ENCODE assay signal across 11 cellular contexts in the genomic region with DNA sequence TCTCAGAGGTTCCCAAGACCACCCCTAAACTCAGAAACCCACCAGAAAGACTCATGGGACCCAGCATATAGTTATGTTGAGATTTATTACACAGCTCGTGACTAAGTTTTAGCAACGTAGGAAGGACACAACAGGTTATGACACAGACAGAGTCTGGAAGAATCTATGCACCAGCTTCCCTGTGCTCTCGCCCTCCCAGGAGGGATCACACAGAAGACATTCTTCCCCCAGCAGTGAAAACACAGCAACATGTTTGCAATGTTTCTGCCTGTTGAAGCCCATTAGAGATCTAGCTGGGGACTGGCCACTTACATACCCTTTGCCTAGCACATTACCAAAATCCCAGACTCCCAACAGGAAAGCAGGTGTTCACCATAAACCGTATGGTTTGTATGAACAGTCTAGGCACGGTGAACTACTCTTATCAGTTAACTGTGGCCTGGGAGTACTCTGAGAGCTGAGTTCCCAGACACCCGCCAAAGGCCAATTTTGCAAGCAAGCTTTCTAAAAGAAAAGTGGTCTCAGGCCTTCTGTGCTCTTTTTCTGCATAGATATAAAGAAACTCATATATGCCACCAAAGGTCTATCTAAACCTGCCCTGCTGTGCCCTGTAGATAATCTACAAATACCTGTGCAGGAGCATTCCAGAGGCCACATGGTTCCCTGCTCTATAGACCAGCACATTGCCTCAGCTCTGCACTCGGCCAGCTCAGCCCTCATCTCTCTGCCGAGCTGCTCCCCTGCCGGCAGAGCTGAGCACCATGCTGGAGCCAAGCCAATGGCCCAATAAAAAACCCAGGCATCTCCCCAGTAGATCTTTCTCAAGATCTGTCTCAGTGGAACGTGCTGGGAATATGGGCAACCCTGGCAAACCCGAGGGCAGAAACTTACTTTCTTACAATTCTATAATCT.
A peak's percentile ranks its signal among the peaks of the same experiment; 100 is the strongest.
DNase-seq lines count a peak whose midpoint lies in the region; ATAC-seq and TF ChIP-seq lines count a peak whose summit lies in the region.
"Had no signal": no experiment of that assay in that cellular context is flagged by ENCODE, and none has a peak within 500 bp of the region (broad histone marks: within the 10 kb centered on the region; RNA-seq: fewer than 3 reads in every experiment).

No MANE protein-coding gene starts in this region.

- CTCF ChIA-PET in WTC11 (lab: Charles Lee), result interaction anchor here (0.8 to 1.0 kb wide), 2 partner anchors 21 to 89 kb away, joined by 3 read pairs; no protein-coding TSS in a partner anchor

- DNase-seq in Daoy (ENCODE audit: low read depth) (peak; percentile 31), WTC11 (ENCODE audit: low spot score) (no peak), head of caudate nucleus (peak in 38 of 42 donors; percentile 18 to 80 (median 52)), sciatic nerve (ENCODE audit: low spot score) (peak; percentile 66), LoVo (ENCODE audit: low spot score) (no peak), NCI-H524 treated with DMSO at 0.1 percent for 48 hours (lab: John Stamatoyannopoulos, UW) (no peak)
- no peak for DNase-seq in activated T-cell treated with anti-CD3 and anti-CD28 coated beads, Interleukin-2, amount 50 U/mL, for 72 hours
- DNase-seq: NCI-H2029 treated with DMSO at 0.1 percent for 48 hours, T1000 had no signal

- H3K4me1 Mint-ChIP-seq in WTC11, result no peaks in the 10 kb centered on the region
- H3K4me1 Mint-ChIP-seq in activated T-cell treated with anti-CD3 and anti-CD28 coated beads, Interleukin-2, amount 50 U/mL, for 72 hours (ENCODE audit: low read depth), result no peaks in the 10 kb centered on the region
- H3K4me1 Mint-ChIP-seq: activated T-helper 17 cell treated with anti-CD3 and anti-CD28 coated beads, Interleukin-2, amount 50 U/mL, for 72 hours had no signal

- H3K9me3 Mint-ChIP-seq in WTC11, result no peaks in the 10 kb centered on the region
- no peaks in the 10 kb centered on the region for H3K9me3 Mint-ChIP-seq in activated T-cell treated with anti-CD3 and anti-CD28 coated beads, Interleukin-2, amount 50 U/mL, for 72 hours
- H3K9me3 Mint-ChIP-seq: activated T-helper 17 cell treated with anti-CD3 and anti-CD28 coated beads, Interleukin-2, amount 50 U/mL, for 72 hours had no signal

- H3K27ac Mint-ChIP-seq in WTC11, result no peak overlapping the region
- H3K27ac Mint-ChIP-seq in activated T-cell treated with anti-CD3 and anti-CD28 coated beads, Interleukin-2, amount 50 U/mL, for 72 hours, result no peak overlapping the region
- H3K27ac Mint-ChIP-seq: activated T-helper 17 cell treated with anti-CD3 and anti-CD28 coated beads, Interleukin-2, amount 50 U/mL, for 72 hours had no signal

- H3K36me3 Mint-ChIP-seq in WTC11, result peaks cover 6% of the 10 kb centered on the region
- H3K36me3 Mint-ChIP-seq in activated T-cell treated with anti-CD3 and anti-CD28 coated beads, Interleukin-2, amount 50 U/mL, for 72 hours (ENCODE audit: insufficient read depth in 2 of 2), result no peaks in the 10 kb centered on the region

- ATAC-seq in WTC11 (peak; percentile 82), sciatic nerve (peak; percentile 85), HG03457 (IDR thresholded peaks at IDR 0.05; ENCODE audit: unreplicated experiment) (no peak)
- ATAC-seq in activated T-cell treated with anti-CD3 and anti-CD28 coated beads, Interleukin-2, amount 50 U/mL, for 72 hours (replicated peaks in 1 of 2), result no peak
- ATAC-seq: activated T-helper 17 cell treated with anti-CD3 and anti-CD28 coated beads, Interleukin-2, amount 50 U/mL, for 72 hours had no signal

- H3K27me3 Mint-ChIP-seq in WTC11 (ENCODE audit: low read depth), result no peaks in the 10 kb centered on the region
- H3K27me3 Mint-ChIP-seq in activated T-cell treated with anti-CD3 and anti-CD28 coated beads, Interleukin-2, amount 50 U/mL, for 72 hours (ENCODE audit: low read depth), result no peaks in the 10 kb centered on the region

- H3K4me3 Mint-ChIP-seq in WTC11, result no peak overlapping the region
- no peak overlapping the region for H3K4me3 Mint-ChIP-seq in activated T-cell treated with anti-CD3 and anti-CD28 coated beads, Interleukin-2, amount 50 U/mL, for 72 hours
- H3K4me3 Mint-ChIP-seq: activated T-helper 17 cell treated with anti-CD3 and anti-CD28 coated beads, Interleukin-2, amount 50 U/mL, for 72 hours had no signal

- intact Hi-C loops in head of caudate nucleus (cut with DNase I) (no loop called here), sciatic nerve (cut with DNase I) (no loop called here)

- no peak for TF ChIP-seq CTCF in WTC11 (IDR thresholded peaks at IDR 0.05)

- POLR2A ChIA-PET in WTC11 (lab: Charles Lee), result no interaction called here

TF ChIP-seq in WTC11, 78 proteins besides CTCF, POLR2A, EP300 and RAD21:
- TF ChIP-seq, protein P1, sequence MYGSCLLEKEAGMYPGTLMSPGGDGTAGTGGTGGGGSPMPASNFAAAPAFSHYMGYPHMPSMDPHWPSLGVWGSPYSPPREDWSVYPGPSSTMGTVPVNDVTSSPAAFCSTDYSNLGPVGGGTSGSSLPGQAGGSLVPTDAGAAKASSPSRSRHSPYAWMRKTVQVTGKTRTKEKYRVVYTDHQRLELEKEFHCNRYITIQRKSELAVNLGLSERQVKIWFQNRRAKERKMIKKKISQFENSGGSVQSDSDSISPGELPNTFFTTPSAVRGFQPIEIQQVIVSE (CRISPR knock-in tag; IDR thresholded peaks at IDR 0.05; ENCODE audit: borderline replicate concordance), result no peak
- TF ChIP-seq, protein P2, sequence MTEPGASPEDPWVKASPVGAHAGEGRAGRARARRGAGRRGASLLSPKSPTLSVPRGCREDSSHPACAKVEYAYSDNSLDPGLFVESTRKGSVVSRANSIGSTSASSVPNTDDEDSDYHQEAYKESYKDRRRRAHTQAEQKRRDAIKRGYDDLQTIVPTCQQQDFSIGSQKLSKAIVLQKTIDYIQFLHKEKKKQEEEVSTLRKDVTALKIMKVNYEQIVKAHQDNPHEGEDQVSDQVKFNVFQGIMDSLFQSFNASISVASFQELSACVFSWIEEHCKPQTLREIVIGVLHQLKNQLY (CRISPR knock-in tag; IDR thresholded peaks at IDR 0.05), result no peak
- TF ChIP-seq MYBL2 (CRISPR knock-in tag; IDR thresholded peaks at IDR 0.05), result no peak
- TF ChIP-seq, protein P3, sequence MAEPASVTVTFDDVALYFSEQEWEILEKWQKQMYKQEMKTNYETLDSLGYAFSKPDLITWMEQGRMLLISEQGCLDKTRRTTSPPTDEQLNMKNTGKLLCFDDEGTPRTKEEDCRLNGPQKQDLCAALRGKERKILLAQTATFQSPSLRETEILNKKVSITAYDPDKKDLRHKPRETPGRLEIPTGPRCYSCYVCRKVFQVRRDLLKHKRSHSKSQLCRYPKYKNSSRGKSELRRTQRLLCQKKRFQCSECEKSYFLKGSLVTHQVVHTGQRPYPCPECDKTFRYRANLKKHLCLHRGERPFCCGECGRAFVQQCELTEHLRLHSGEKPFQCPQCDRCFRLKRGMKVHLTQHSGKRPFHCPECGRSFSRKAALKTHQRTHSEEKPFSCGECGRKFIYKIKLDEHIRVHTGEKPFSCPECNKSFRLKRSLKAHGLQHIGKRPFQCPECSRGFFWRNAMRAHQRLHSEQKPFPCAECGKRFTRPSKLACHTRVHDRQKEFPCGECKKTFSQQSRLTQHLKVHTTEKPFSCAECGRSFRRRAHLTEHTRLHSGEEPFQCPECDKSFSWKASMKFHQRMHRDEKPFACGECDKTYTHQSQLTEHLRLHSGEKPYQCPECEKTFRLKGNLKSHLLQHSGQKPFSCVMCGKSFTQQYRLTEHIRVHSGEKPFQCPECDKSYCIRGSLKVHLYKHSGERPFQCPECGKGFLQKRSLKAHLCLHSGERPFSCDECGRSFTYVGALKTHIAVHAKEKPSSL (CRISPR knock-in tag; conservative IDR thresholded peaks at IDR 0.05), result no peak
- no peak for TF ChIP-seq NFYB (CRISPR knock-in tag; conservative IDR thresholded peaks at IDR 0.05; ENCODE audit: low read depth)
- TF ChIP-seq FOXJ3 (CRISPR knock-in tag; IDR thresholded peaks at IDR 0.05; ENCODE audit: borderline replicate concordance), result no peak

Comparison
In these comparisons a context has a peak if more than half of its experiments do, and no peak if none do; other contexts are left out.
1. DNase-seq: peak in Daoy (single experiment), head of caudate nucleus (38 of 42) and sciatic nerve (single experiment); none in WTC11 (single experiment), LoVo (single experiment), activated T-cell treated with anti-CD3 and anti-CD28 coated beads, Interleukin-2, amount 50 U/mL, for 72 hours (0 of 2) and NCI-H524 treated with DMSO at 0.1 percent for 48 hours (single experiment).
2. ATAC-seq: peak in WTC11 (single experiment) and sciatic nerve (single experiment); none in activated T-cell treated with anti-CD3 and anti-CD28 coated beads, Interleukin-2, amount 50 U/mL, for 72 hours (0 of 2) and HG03457 (single experiment).